In the genomic region with DNA sequence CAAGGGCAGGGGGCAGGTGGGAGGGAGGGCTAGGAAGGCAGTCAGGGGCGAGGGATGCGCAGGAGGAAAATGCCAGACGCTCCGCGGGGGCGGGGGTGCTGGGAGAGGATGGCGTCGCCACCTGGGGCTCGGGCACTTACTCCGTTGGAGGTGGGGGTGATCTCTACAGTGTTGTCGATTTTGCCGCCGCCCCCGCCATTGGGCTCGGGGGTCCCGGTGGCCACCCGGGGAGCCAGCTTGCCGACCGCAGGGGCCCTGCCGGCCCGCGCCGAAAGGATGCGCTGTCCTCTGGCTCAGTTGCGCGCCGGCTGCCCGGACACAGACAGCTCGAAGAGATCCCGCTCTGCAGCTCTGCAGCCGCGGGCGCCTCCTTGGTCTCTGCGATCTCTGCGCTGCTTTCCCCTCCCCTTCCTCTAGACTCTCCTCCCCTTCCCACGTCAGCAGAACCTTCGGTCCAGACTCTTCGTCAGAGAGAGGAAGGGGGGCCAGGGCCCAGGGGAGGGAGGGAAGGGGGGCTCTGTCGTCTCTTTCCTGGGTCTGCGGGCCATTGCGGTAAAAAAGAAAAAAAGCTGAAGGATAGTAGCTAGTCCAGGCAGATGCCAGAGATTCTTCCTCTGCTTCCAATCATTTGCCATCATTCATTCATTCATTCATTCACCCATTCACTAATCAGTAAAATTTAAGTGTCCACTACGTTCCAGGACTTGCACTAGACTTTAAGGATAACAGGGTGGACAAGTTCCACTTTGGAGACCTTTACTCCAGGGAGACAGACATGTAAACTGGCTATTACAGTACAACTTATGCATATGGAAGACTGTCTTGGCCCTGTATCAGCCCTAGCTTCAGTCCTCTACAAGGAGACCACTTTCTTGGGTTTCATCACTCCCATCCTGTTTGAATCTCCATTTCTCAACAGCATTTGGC, we compare ENCODE assay signal across 1 cellular context.
TF ChIP-seq lines count a peak whose summit lies in the region.

Gene SLC22A17 (minus strand): TSS at position 382 of the 927 bp plus-strand sequence.

TF ChIP-seq in HepG2, 621 proteins besides CTCF, POLR2A, EP300 and RAD21 (continued from another document and continues in another):
- TF ChIP-seq TBL1XR1 (IDR thresholded peaks at IDR 0.05; ENCODE audit: borderline replicate concordance, low read length, partially characterized antibody): no peak
- no peak for TF ChIP-seq SNAPC4 (CRISPR knock-in tag; IDR thresholded peaks at IDR 0.05)
- TF ChIP-seq, protein P1, sequence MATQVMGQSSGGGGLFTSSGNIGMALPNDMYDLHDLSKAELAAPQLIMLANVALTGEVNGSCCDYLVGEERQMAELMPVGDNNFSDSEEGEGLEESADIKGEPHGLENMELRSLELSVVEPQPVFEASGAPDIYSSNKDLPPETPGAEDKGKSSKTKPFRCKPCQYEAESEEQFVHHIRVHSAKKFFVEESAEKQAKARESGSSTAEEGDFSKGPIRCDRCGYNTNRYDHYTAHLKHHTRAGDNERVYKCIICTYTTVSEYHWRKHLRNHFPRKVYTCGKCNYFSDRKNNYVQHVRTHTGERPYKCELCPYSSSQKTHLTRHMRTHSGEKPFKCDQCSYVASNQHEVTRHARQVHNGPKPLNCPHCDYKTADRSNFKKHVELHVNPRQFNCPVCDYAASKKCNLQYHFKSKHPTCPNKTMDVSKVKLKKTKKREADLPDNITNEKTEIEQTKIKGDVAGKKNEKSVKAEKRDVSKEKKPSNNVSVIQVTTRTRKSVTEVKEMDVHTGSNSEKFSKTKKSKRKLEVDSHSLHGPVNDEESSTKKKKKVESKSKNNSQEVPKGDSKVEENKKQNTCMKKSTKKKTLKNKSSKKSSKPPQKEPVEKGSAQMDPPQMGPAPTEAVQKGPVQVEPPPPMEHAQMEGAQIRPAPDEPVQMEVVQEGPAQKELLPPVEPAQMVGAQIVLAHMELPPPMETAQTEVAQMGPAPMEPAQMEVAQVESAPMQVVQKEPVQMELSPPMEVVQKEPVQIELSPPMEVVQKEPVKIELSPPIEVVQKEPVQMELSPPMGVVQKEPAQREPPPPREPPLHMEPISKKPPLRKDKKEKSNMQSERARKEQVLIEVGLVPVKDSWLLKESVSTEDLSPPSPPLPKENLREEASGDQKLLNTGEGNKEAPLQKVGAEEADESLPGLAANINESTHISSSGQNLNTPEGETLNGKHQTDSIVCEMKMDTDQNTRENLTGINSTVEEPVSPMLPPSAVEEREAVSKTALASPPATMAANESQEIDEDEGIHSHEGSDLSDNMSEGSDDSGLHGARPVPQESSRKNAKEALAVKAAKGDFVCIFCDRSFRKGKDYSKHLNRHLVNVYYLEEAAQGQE (IDR thresholded peaks at IDR 0.05; ENCODE audit: borderline replicate concordance in 1 of 2, low read depth in 1 of 2, low read length in 2 of 2): no peak
- TF ChIP-seq ZFP62 (CRISPR knock-in tag; IDR thresholded peaks at IDR 0.05): no peak
- no peak for TF ChIP-seq MIXL1 (CRISPR knock-in tag; IDR thresholded peaks at IDR 0.05)
- no peak for TF ChIP-seq ZSCAN12 (CRISPR knock-in tag; IDR thresholded peaks at IDR 0.05)
- no peak for TF ChIP-seq ZBTB20 (CRISPR knock-in tag; IDR thresholded peaks at IDR 0.05; ENCODE audit: borderline replicate concordance, low read depth)
- 0 out of 2 replicates have a peak, but pooled peaks have one; percentile 38 for TF ChIP-seq ZNF839 (CRISPR knock-in tag; IDR thresholded peaks at IDR 0.05; ENCODE audit: borderline replicate concordance)
- no peak for TF ChIP-seq NR2F2 (IDR thresholded peaks at IDR 0.05; ENCODE audit: borderline replicate concordance, low read depth)
- TF ChIP-seq SOX6 (IDR thresholded peaks at IDR 0.05): no peak
- TF ChIP-seq SOX6 (CRISPR knock-in tag; IDR thresholded peaks at IDR 0.05): no peak
- TF ChIP-seq RFX3 (CRISPR knock-in tag; IDR thresholded peaks at IDR 0.05): no peak
- TF ChIP-seq ARNT (IDR thresholded peaks at IDR 0.05): no peak
- TF ChIP-seq MATR3 (CRISPR knock-in tag; IDR thresholded peaks at IDR 0.05): no peak
- TF ChIP-seq PHF21A (CRISPR knock-in tag; IDR thresholded peaks at IDR 0.05): no peak
- TF ChIP-seq KMT2A (CRISPR knock-in tag; IDR thresholded peaks at IDR 0.05): no peak
- TF ChIP-seq, protein P2, sequence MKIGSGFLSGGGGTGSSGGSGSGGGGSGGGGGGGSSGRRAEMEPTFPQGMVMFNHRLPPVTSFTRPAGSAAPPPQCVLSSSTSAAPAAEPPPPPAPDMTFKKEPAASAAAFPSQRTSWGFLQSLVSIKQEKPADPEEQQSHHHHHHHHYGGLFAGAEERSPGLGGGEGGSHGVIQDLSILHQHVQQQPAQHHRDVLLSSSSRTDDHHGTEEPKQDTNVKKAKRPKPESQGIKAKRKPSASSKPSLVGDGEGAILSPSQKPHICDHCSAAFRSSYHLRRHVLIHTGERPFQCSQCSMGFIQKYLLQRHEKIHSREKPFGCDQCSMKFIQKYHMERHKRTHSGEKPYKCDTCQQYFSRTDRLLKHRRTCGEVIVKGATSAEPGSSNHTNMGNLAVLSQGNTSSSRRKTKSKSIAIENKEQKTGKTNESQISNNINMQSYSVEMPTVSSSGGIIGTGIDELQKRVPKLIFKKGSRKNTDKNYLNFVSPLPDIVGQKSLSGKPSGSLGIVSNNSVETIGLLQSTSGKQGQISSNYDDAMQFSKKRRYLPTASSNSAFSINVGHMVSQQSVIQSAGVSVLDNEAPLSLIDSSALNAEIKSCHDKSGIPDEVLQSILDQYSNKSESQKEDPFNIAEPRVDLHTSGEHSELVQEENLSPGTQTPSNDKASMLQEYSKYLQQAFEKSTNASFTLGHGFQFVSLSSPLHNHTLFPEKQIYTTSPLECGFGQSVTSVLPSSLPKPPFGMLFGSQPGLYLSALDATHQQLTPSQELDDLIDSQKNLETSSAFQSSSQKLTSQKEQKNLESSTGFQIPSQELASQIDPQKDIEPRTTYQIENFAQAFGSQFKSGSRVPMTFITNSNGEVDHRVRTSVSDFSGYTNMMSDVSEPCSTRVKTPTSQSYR (CRISPR knock-in tag; IDR thresholded peaks at IDR 0.05; ENCODE audit: borderline replicate concordance): no peak
- no peak for TF ChIP-seq ZNF230 (CRISPR knock-in tag; IDR thresholded peaks at IDR 0.05)
- TF ChIP-seq THYN1 (CRISPR knock-in tag; IDR thresholded peaks at IDR 0.05; ENCODE audit: borderline replicate concordance, low read depth): no peak
- no peak for TF ChIP-seq CHD2 (IDR thresholded peaks at IDR 0.05; ENCODE audit: low read depth, low read length)
- TF ChIP-seq ZNF773 (CRISPR knock-in tag; IDR thresholded peaks at IDR 0.05; ENCODE audit: borderline replicate concordance): no peak
- no peak for TF ChIP-seq NR3C1 (CRISPR knock-in tag; IDR thresholded peaks at IDR 0.05)
- no peak for TF ChIP-seq ZNF34 (CRISPR knock-in tag; IDR thresholded peaks at IDR 0.05; ENCODE audit: borderline replicate concordance)
- TF ChIP-seq STAT5B (CRISPR knock-in tag; IDR thresholded peaks at IDR 0.05): no peak
- peak; percentile 28; the same call in 1 of the 2 replicates for TF ChIP-seq ZNF768 (CRISPR knock-in tag; IDR thresholded peaks at IDR 0.05)
- no peak for TF ChIP-seq RFXAP (CRISPR knock-in tag; IDR thresholded peaks at IDR 0.05; ENCODE audit: borderline replicate concordance)
- 0 out of 2 replicates have a peak, but pooled peaks have one; percentile 53 for TF ChIP-seq PRDM4 (CRISPR knock-in tag; IDR thresholded peaks at IDR 0.05; ENCODE audit: borderline replicate concordance)
- TF ChIP-seq, protein P3, sequence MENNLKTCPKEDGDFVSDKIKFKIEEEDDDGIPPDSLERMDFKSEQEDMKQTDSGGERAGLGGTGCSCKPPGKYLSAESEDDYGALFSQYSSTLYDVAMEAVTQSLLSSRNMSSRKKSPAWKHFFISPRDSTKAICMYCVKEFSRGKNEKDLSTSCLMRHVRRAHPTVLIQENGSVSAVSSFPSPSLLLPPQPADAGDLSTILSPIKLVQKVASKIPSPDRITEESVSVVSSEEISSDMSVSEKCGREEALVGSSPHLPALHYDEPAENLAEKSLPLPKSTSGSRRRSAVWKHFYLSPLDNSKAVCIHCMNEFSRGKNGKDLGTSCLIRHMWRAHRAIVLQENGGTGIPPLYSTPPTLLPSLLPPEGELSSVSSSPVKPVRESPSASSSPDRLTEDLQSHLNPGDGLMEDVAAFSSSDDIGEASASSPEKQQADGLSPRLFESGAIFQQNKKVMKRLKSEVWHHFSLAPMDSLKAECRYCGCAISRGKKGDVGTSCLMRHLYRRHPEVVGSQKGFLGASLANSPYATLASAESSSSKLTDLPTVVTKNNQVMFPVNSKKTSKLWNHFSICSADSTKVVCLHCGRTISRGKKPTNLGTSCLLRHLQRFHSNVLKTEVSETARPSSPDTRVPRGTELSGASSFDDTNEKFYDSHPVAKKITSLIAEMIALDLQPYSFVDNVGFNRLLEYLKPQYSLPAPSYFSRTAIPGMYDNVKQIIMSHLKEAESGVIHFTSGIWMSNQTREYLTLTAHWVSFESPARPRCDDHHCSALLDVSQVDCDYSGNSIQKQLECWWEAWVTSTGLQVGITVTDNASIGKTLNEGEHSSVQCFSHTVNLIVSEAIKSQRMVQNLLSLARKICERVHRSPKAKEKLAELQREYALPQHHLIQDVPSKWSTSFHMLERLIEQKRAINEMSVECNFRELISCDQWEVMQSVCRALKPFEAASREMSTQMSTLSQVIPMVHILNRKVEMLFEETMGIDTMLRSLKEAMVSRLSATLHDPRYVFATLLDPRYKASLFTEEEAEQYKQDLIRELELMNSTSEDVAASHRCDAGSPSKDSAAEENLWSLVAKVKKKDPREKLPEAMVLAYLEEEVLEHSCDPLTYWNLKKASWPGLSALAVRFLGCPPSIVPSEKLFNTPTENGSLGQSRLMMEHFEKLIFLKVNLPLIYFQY (CRISPR knock-in tag; IDR thresholded peaks at IDR 0.05; ENCODE audit: borderline replicate concordance): no peak
- no peak for TF ChIP-seq ZNF441 (CRISPR knock-in tag; IDR thresholded peaks at IDR 0.05; ENCODE audit: borderline replicate concordance)
- TF ChIP-seq ZNF598 (CRISPR knock-in tag; IDR thresholded peaks at IDR 0.05; ENCODE audit: borderline replicate concordance): no peak
- TF ChIP-seq CBX1 (IDR thresholded peaks at IDR 0.05; ENCODE audit: low read depth): no peak
- TF ChIP-seq, protein P4, sequence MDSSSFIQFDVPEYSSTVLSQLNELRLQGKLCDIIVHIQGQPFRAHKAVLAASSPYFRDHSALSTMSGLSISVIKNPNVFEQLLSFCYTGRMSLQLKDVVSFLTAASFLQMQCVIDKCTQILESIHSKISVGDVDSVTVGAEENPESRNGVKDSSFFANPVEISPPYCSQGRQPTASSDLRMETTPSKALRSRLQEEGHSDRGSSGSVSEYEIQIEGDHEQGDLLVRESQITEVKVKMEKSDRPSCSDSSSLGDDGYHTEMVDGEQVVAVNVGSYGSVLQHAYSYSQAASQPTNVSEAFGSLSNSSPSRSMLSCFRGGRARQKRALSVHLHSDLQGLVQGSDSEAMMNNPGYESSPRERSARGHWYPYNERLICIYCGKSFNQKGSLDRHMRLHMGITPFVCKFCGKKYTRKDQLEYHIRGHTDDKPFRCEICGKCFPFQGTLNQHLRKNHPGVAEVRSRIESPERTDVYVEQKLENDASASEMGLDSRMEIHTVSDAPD (CRISPR knock-in tag; IDR thresholded peaks at IDR 0.05): no peak
- no peak for TF ChIP-seq ZNF547 (CRISPR knock-in tag; IDR thresholded peaks at IDR 0.05)
- TF ChIP-seq, protein P5, sequence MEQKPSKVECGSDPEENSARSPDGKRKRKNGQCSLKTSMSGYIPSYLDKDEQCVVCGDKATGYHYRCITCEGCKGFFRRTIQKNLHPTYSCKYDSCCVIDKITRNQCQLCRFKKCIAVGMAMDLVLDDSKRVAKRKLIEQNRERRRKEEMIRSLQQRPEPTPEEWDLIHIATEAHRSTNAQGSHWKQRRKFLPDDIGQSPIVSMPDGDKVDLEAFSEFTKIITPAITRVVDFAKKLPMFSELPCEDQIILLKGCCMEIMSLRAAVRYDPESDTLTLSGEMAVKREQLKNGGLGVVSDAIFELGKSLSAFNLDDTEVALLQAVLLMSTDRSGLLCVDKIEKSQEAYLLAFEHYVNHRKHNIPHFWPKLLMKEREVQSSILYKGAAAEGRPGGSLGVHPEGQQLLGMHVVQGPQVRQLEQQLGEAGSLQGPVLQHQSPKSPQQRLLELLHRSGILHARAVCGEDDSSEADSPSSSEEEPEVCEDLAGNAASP (CRISPR knock-in tag; IDR thresholded peaks at IDR 0.05; ENCODE audit: borderline replicate concordance): no peak
